16 cellular contexts compared by ENCODE assay signal in genomic region chr1:45397285-45397684, GRCh38. TPM values are rescaled to one million over a fixed set of nuclear protein-coding genes. Genes with fewer than 3 reads are reported as not detected.
A peak's percentile ranks its signal among the peaks of the same experiment; 100 is the strongest.
DNase-seq lines count a peak whose midpoint lies in the region; ATAC-seq, FAIRE-seq and TF ChIP-seq lines count a peak whose summit lies in the region.
"Had no signal": no experiment of that assay in that cellular context is flagged by ENCODE, and none has a peak within 500 bp of the region (broad histone marks: within the 10 kb centered on the region; RNA-seq: fewer than 3 reads in every experiment).

No MANE protein-coding gene starts in this region.

- in situ Hi-C loops in HepG2 (cut with HindIII; ENCODE audit: extremely low pct_ligation_motif_present, low pct_unique_long_range_greater_than_20kb) = no loop called here

- H3K4me1 ChIP-seq in HepG2 (ENCODE audit: insufficient read depth, low read length) (peaks cover 49% of the 10 kb centered on the region), small intestine (ENCODE audit: control insufficient read depth in 2 of 2, insufficient read depth in 1 of 2, low read depth in 1 of 2, low read length in 1 of 2) (peaks cover 0 to 2% of the 10 kb centered on the region in 2 donors), BE2C (no peaks in the 10 kb centered on the region), stomach (peaks cover 0 to 26% (median 2%) of the 10 kb centered on the region in 4 donors)

- 0 out of 2 replicates have a peak overlapping the region, but pooled peaks have one; percentile 19 for H3K4me2 ChIP-seq in HepG2 (ENCODE audit: low read depth, low read length)

- TF ChIP-seq POLR2A in HepG2 (IDR thresholded peaks at IDR 0.05; ENCODE audit: insufficient read depth in 1 of 2, low read depth in 2 of 2, low read length in 2 of 2) = no peak
- TF ChIP-seq POLR2A in stomach (IDR thresholded peaks at IDR 0.05) = no peak

- no peak overlapping the region for H3K9ac ChIP-seq in HepG2 (ENCODE audit: insufficient read depth, low read depth, low read length)
- H3K9ac ChIP-seq: GM23248 had no signal

- no TSS peak for BruUV-seq in HepG2 (replicated peaks; lab: Mats Ljungman, UMichigan)

- H3K36me3 ChIP-seq in HepG2 (replicated peaks in 1 of 2; ENCODE audit: control insufficient read depth in 1 of 2, insufficient read depth in 2 of 2, low read length in 2 of 2) (no peaks in the 10 kb centered on the region), small intestine (ENCODE audit: control insufficient read depth in 2 of 2, insufficient read depth in 2 of 2, low read length in 2 of 2) (no peaks in the 10 kb centered on the region), BE2C (no peaks in the 10 kb centered on the region), stomach (no peaks in the 10 kb centered on the region)

- peaks cover 4% of the 10 kb centered on the region for H3K36me3 Mint-ChIP-seq in IgD-negative memory B cell
- H3K36me3 Mint-ChIP-seq in activated B cell treated with CpG ODN at 0.5 μM for 24 hours (ENCODE audit: low read depth) = peaks cover 5% of the 10 kb centered on the region
- H3K36me3 Mint-ChIP-seq in endothelial cell (ENCODE audit: low read depth, unreplicated experiment) = no peaks in the 10 kb centered on the region
- H3K36me3 Mint-ChIP-seq: CD4-positive, alpha-beta memory T cell had no signal

- CTCF ChIA-PET in activated B cell treated with CpG ODN at 0.5 μM for 24 hours (lab: Charles Lee) = interaction anchor here (0.8 to 1.5 kb wide), 2 partner anchors 37 to 40 kb away, joined by 3 to 4 read pairs; no protein-coding TSS in a partner anchor
- CTCF ChIA-PET in HepG2 (lab: Yijun Ruan, JAX; ENCODE audit: low intra/inter-chr PET ratio, low total read pairs) = no interaction called here

- no peak for FAIRE-seq in HepG2 (lab: Jason Lieb, UNC)
- no peak for FAIRE-seq in small intestine (lab: Jason Lieb, UNC)
- FAIRE-seq: GM12878, GM18507 had no signal

- H3K79me2 ChIP-seq in HepG2 (ENCODE audit: insufficient read depth, low read length) = no peaks in the 10 kb centered on the region

- H3K9me3 ChIP-seq in HepG2 (ENCODE audit: low read length) = no peaks in the 10 kb centered on the region
- H3K9me3 ChIP-seq in small intestine (ENCODE audit: control insufficient read depth, low read depth) = no peaks in the 10 kb centered on the region
- H3K9me3 ChIP-seq in BE2C = no peaks in the 10 kb centered on the region
- no peaks in the 10 kb centered on the region for H3K9me3 ChIP-seq in stomach

- H3K9me3 Mint-ChIP-seq in IgD-negative memory B cell (no peaks in the 10 kb centered on the region), activated B cell treated with CpG ODN at 0.5 μM for 24 hours (no peaks in the 10 kb centered on the region), endothelial cell (ENCODE audit: unreplicated experiment) (no peaks in the 10 kb centered on the region)
- H3K9me3 Mint-ChIP-seq: CD4-positive, alpha-beta memory T cell had no signal

- intact Hi-C loops in activated B cell treated with CpG ODN at 0.5 μM for 24 hours (cut with micrococcal nuclease) (no loop called here), HepG2 (cut with micrococcal nuclease; ENCODE audit: unreplicated experiment) (no loop called here), stomach (cut with DNase I; ENCODE audit: low total_unique reads) (no loop called here)

- peaks cover 40 to 47% (median 46%) of the 10 kb centered on the region in 3 donors for H3K4me1 Mint-ChIP-seq in IgD-negative memory B cell
- peaks cover 48% of the 10 kb centered on the region for H3K4me1 Mint-ChIP-seq in activated B cell treated with CpG ODN at 0.5 μM for 24 hours
- peaks cover 3% of the 10 kb centered on the region for H3K4me1 Mint-ChIP-seq in endothelial cell (ENCODE audit: unreplicated experiment)

- no peak for TF ChIP-seq RAD21 in HepG2 (CRISPR knock-in tag; IDR thresholded peaks at IDR 0.05)

- no peak overlapping the region for H2AFZ ChIP-seq in HepG2 (ENCODE audit: low read length)
- H2AFZ ChIP-seq: GM23248 had no signal

- no peak overlapping the region for H3K27ac ChIP-seq in HepG2 (ENCODE audit: extremely low read length, insufficient read depth, low read length)
- H3K27ac ChIP-seq in small intestine (ENCODE audit: low read depth in 1 of 2, low read length in 1 of 2) = no peak overlapping the region
- no peak overlapping the region for H3K27ac ChIP-seq in stomach
- H3K27ac ChIP-seq: C4-2B, GM23248, HL-60 had no signal

- ATAC-seq in activated B cell treated with CpG ODN at 0.5 μM for 24 hours (ENCODE audit: low read depth) = no peak
- no peak for ATAC-seq in HepG2
- ATAC-seq: GM12878 had no signal

- 70% methylated on average over 4 of the region's 4 CpGs for WGBS in HepG2 (ENCODE audit: low lambda C conversion rate)
- WGBS in small intestine, 3 donors = 51 to 80% (median 65%) methylated on average over 4 of the region's 4 CpGs
- 93 to 99% (median 96%) methylated on average over 4 of the region's 4 CpGs for WGBS in stomach, 5 donors

- H3K27me3 ChIP-seq in HepG2 (ENCODE audit: control insufficient read depth in 1 of 2, insufficient read depth in 2 of 2, low read length in 2 of 2) = no peaks in the 10 kb centered on the region
- no peaks in the 10 kb centered on the region for H3K27me3 ChIP-seq in small intestine (ENCODE audit: control insufficient read depth in 2 of 2, insufficient read depth in 2 of 2, low read length in 2 of 2)
- no peaks in the 10 kb centered on the region for H3K27me3 ChIP-seq in BE2C
- H3K27me3 ChIP-seq in stomach = no peaks in the 10 kb centered on the region

- no peaks in the 10 kb centered on the region for H4K20me1 ChIP-seq in HepG2 (ENCODE audit: insufficient read depth, low read length)

- H3K27me3 Mint-ChIP-seq in IgD-negative memory B cell (no peaks in the 10 kb centered on the region), activated B cell treated with CpG ODN at 0.5 μM for 24 hours (no peaks in the 10 kb centered on the region), endothelial cell (ENCODE audit: unreplicated experiment) (no peaks in the 10 kb centered on the region)
- H3K27me3 Mint-ChIP-seq: CD4-positive, alpha-beta memory T cell had no signal

- no peak for DNase-seq in activated B cell treated with CpG ODN at 0.5 μM for 24 hours
- peak; percentile 41 for DNase-seq in HepG2 (ENCODE audit: low spot score)
- peak; percentile 33 for DNase-seq in small intestine
- DNase-seq in BE2C = no peak
- no peak for DNase-seq in endothelial cell (ENCODE audit: low spot score)
- no peak for DNase-seq in stomach
- DNase-seq: ACHN; CD4-positive, alpha-beta memory T cell; DMS79; GM23248; H7 had no signal

- POLR2A ChIA-PET in activated B cell treated with CpG ODN at 0.5 μM for 24 hours (lab: Charles Lee) = interaction anchor here (0.9 to 1.7 kb wide), 2 partner anchors 33 to 57 kb away, joined by 3 to 9 read pairs; partner anchors contain the start of genes MUTYH and TOE1
- POLR2A ChIA-PET in HepG2 (lab: Yijun Ruan, JAX) = no interaction called here

- H3K4me3 ChIP-seq in HepG2 (replicated peaks in 1 of 3; ENCODE audit: insufficient read depth in 1 of 3, low read depth in 2 of 3, low read length in 3 of 3) (no peak overlapping the region), small intestine (ENCODE audit: low read depth in 1 of 2, low read length in 2 of 2) (no peak overlapping the region), BE2C (ENCODE audit: low read depth, low read length) (no peak overlapping the region), stomach (no peak overlapping the region)
- H3K4me3 ChIP-seq: GM12878, GM23248 had no signal

- TF ChIP-seq CTCF in activated B cell treated with CpG ODN at 0.5 μM for 24 hours (IDR thresholded peaks at IDR 0.05) (no peak), HepG2 (CRISPR knock-in tag; IDR thresholded peaks at IDR 0.05) (no peak), BE2C (IDR thresholded peaks at IDR 0.05; ENCODE audit: low read depth, low read length) (no peak), endothelial cell (IDR thresholded peaks at IDR 0.05; ENCODE audit: unreplicated experiment) (no peak), stomach (IDR thresholded peaks at IDR 0.05) (no peak)

- H3K4me3 Mint-ChIP-seq in IgD-negative memory B cell = peak overlapping the region in 1 of 4 donors; percentile 48
- no peak overlapping the region for H3K4me3 Mint-ChIP-seq in activated B cell treated with CpG ODN at 0.5 μM for 24 hours
- no peak overlapping the region for H3K4me3 Mint-ChIP-seq in endothelial cell (ENCODE audit: unreplicated experiment)
- H3K4me3 Mint-ChIP-seq: CD4-positive, alpha-beta memory T cell had no signal

- peak overlapping the region; percentile 32 to 73 (median 46) for H3K27ac Mint-ChIP-seq in IgD-negative memory B cell
- H3K27ac Mint-ChIP-seq in activated B cell treated with CpG ODN at 0.5 μM for 24 hours = peak overlapping the region; percentile 54
- H3K27ac Mint-ChIP-seq in endothelial cell (ENCODE audit: unreplicated experiment) = no peak overlapping the region
- H3K27ac Mint-ChIP-seq: CD4-positive, alpha-beta memory T cell had no signal

- TF ChIP-seq EP300 in HepG2 (IDR thresholded peaks at IDR 0.05; ENCODE audit: low read depth in 2 of 2, low read length in 2 of 2) (no peak), HepG2 (CRISPR knock-in tag; IDR thresholded peaks at IDR 0.05; ENCODE audit: borderline replicate concordance) (no peak), stomach (IDR thresholded peaks at IDR 0.05) (no peak)

RNA-seq across cellular contexts. Expression of gene MUTYH, which starts 57.0 kb away (rescaled TPM):
- 21.1 TPM for polyA plus RNA-seq in IgD-negative memory B cell
- 61.0 and 63.0 TPM in 2 replicates for total RNA-seq in activated B cell treated with CpG ODN at 0.5 μM for 24 hours
- total RNA-seq in HepG2 (2016; rRNA removed; fragmentation: Illumina TruSeq; extraction: Trizol) = 12.7 and 17.1 TPM in 2 replicates
- 8.3 and 9.6 TPM in 2 replicates for total RNA-seq in HepG2 (2016; cell fraction: cytosol; rRNA removed; fragmentation: Illumina TruSeq; extraction: Trizol; ENCODE audit: low read depth)
- total RNA-seq in HepG2 (2016; cell fraction: insoluble cytoplasmic fraction; rRNA removed; fragmentation: Illumina TruSeq; extraction: Trizol) = 11.8 and 17.5 TPM in 2 replicates
- 13.2 and 14.1 TPM in 2 replicates for total RNA-seq in HepG2 (2016; cell fraction: membrane; rRNA removed; fragmentation: Illumina TruSeq; extraction: Trizol)
- 19.6 and 22.4 TPM in 2 replicates for total RNA-seq in HepG2 (2016; cell fraction: nucleus; rRNA removed; fragmentation: Illumina TruSeq; extraction: Trizol)
- 16.3 and 19.4 TPM in 2 replicates for polyA plus RNA-seq in HepG2 (2011; rRNA removed)
- polyA plus RNA-seq in HepG2 (2011; cell fraction: cytosol; rRNA removed) = 7.9 and 12.7 TPM in 2 replicates
- polyA plus RNA-seq in HepG2 (2011; cell fraction: nucleus; rRNA removed) = 82.7 and 96.2 TPM in 2 replicates
- 11.1 and 12.0 TPM in 2 replicates for polyA plus RNA-seq in HepG2 (2012)
- 5.6 and 7.1 TPM in 2 replicates for polyA plus RNA-seq in HepG2 (2016; cell fraction: cytosol; fragmentation: Illumina TruSeq; extraction: Trizol; ENCODE audit: low read depth)
- 11.6 and 12.8 TPM in 2 replicates for polyA plus RNA-seq in HepG2 (2016; cell fraction: insoluble cytoplasmic fraction; fragmentation: Illumina TruSeq; extraction: Trizol; ENCODE audit: low read depth)
- 8.5 and 9.5 TPM in 2 replicates for polyA plus RNA-seq in HepG2 (2016; cell fraction: membrane; fragmentation: Illumina TruSeq; extraction: Trizol; ENCODE audit: low read depth)
- 58.3 and 64.2 TPM in 2 replicates for polyA plus RNA-seq in HepG2 (2016; cell fraction: nucleus; fragmentation: Illumina TruSeq; extraction: Trizol; ENCODE audit: insufficient read depth, low read depth)
- polyA minus RNA-seq in HepG2 (2011; rRNA and poly(A)+ RNA removed; ENCODE audit: low replicate concordance) = 19.2 and 21.3 TPM in 2 replicates
- polyA minus RNA-seq in HepG2 (2011; cell fraction: cytosol; rRNA and poly(A)+ RNA removed) = 4.2 and 4.7 TPM in 2 replicates
- 15.0 and 15.5 TPM in 2 replicates for polyA minus RNA-seq in HepG2 (2011; cell fraction: nucleus; rRNA and poly(A)+ RNA removed)
- 10 to 100 TPM; 17.1 to 37.6 (median 34.0) TPM for polyA plus RNA-seq in small intestine
- 41.3 TPM for polyA plus RNA-seq in BE2C (2012; ENCODE audit: insufficient read depth, insufficient read length, low read depth)
- total RNA-seq in endothelial cell (ENCODE audit: unreplicated experiment) = 31.5 TPM
- total RNA-seq in stomach = 10 to 100 TPM; 11.6 to 88.7 (median 19.1) TPM
- 10 to 100 TPM; 19.4 to 24.1 (median 20.0) TPM for polyA plus RNA-seq in stomach

RNA-seq across cellular contexts. Expression of gene TOE1, which starts 57.3 kb away (rescaled TPM):
- polyA plus RNA-seq in IgD-negative memory B cell = 18.6 TPM
- 24.6 and 25.3 TPM in 2 replicates for total RNA-seq in activated B cell treated with CpG ODN at 0.5 μM for 24 hours
- 17.4 and 19.0 TPM in 2 replicates for total RNA-seq in HepG2 (2016; rRNA removed; fragmentation: Illumina TruSeq; extraction: Trizol)
- 6.1 and 6.9 TPM in 2 replicates for total RNA-seq in HepG2 (2016; cell fraction: cytosol; rRNA removed; fragmentation: Illumina TruSeq; extraction: Trizol; ENCODE audit: low read depth)
- 17.0 and 19.2 TPM in 2 replicates for total RNA-seq in HepG2 (2016; cell fraction: insoluble cytoplasmic fraction; rRNA removed; fragmentation: Illumina TruSeq; extraction: Trizol)
- 9.4 and 11.7 TPM in 2 replicates for total RNA-seq in HepG2 (2016; cell fraction: membrane; rRNA removed; fragmentation: Illumina TruSeq; extraction: Trizol)
- 18.1 and 21.7 TPM in 2 replicates for total RNA-seq in HepG2 (2016; cell fraction: nucleus; rRNA removed; fragmentation: Illumina TruSeq; extraction: Trizol)
- 12.1 and 14.1 TPM in 2 replicates for polyA plus RNA-seq in HepG2 (2011; rRNA removed)
- polyA plus RNA-seq in HepG2 (2011; cell fraction: cytosol; rRNA removed) = 13.3 and 16.7 TPM in 2 replicates
- polyA plus RNA-seq in HepG2 (2011; cell fraction: nucleus; rRNA removed) = 24.4 and 29.6 TPM in 2 replicates
- polyA plus RNA-seq in HepG2 (2012) = 5.6 and 7.9 TPM in 2 replicates
- 4.9 and 6.0 TPM in 2 replicates for polyA plus RNA-seq in HepG2 (2016; cell fraction: cytosol; fragmentation: Illumina TruSeq; extraction: Trizol; ENCODE audit: low read depth)
- polyA plus RNA-seq in HepG2 (2016; cell fraction: insoluble cytoplasmic fraction; fragmentation: Illumina TruSeq; extraction: Trizol; ENCODE audit: low read depth) = 17.2 and 18.2 TPM in 2 replicates
- 7.3 and 8.1 TPM in 2 replicates for polyA plus RNA-seq in HepG2 (2016; cell fraction: membrane; fragmentation: Illumina TruSeq; extraction: Trizol; ENCODE audit: low read depth)
- 21.5 and 25.2 TPM in 2 replicates for polyA plus RNA-seq in HepG2 (2016; cell fraction: nucleus; fragmentation: Illumina TruSeq; extraction: Trizol; ENCODE audit: insufficient read depth, low read depth)
- 26.7 and 78.7 TPM in 2 replicates for polyA minus RNA-seq in HepG2 (2011; rRNA and poly(A)+ RNA removed; ENCODE audit: low replicate concordance)
- polyA minus RNA-seq in HepG2 (2011; cell fraction: cytosol; rRNA and poly(A)+ RNA removed) = 6.8 and 11.4 TPM in 2 replicates
- 35.4 and 43.5 TPM in 2 replicates for polyA minus RNA-seq in HepG2 (2011; cell fraction: nucleus; rRNA and poly(A)+ RNA removed)
- 10 to 100 TPM in 2 of 3 donors, 1 to 10 TPM in 1; 9.6 to 18.4 (median 13.6) TPM for polyA plus RNA-seq in small intestine
- 16.9 TPM for polyA plus RNA-seq in BE2C (2012; ENCODE audit: insufficient read depth, insufficient read length, low read depth)
- total RNA-seq in endothelial cell (ENCODE audit: unreplicated experiment) = 9.7 TPM
- total RNA-seq in stomach = 10 to 100 TPM in 2 of 5 donors, 1 to 10 TPM in 2, under 1 TPM in 1; 0.87 to 31.5 (median 8.8) TPM
- 10 to 100 TPM in 1 of 3 donors, 1 to 10 TPM in 2; 6.4 to 11.2 (median 7.3) TPM for polyA plus RNA-seq in stomach

Comparison
In these comparisons a context has a peak if more than half of its experiments do, and no peak if none do; other contexts are left out.
1. DNase-seq: peak in HepG2 (single experiment) and small intestine (single experiment); none in activated B cell treated with CpG ODN at 0.5 μM for 24 hours (single experiment), BE2C (single experiment), endothelial cell (single experiment) and stomach (single experiment).